3 cellular contexts compared by ENCODE assay signal in the genomic region with DNA sequence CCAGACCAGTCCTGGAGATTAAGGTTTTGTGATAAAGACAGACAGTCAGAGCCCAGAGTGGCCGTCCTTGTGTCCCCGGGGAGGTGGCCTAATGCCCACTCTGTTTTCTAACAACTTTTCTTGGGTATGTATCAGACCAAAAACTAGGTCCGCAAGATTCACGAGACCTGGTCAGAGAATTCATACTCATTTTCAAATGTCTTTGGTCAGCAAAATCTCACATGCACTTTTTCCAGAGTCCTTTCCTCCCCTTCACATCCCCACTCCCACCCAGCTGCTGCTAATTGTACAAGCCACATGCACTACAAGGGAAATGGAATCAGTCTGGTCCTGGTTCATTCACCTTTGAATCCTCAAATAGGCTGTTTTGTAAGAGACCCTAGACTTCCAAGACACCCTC.
TF ChIP-seq lines count a peak whose summit lies in the region.

No MANE protein-coding gene starts in this region.

TF ChIP-seq in A549, 52 proteins besides CTCF, POLR2A, EP300 and RAD21:
- TF ChIP-seq CHD4 (IDR thresholded peaks at IDR 0.05; ENCODE audit: borderline replicate concordance) (no peak), EHMT2 (IDR thresholded peaks at IDR 0.05; ENCODE audit: low read depth) (no peak), TFCP2L1 (CRISPR knock-in tag; IDR thresholded peaks at IDR 0.05) (no peak), MAFK (IDR thresholded peaks at IDR 0.05; ENCODE audit: partially characterized antibody) (peak; percentile 56)

TF ChIP-seq in IMR-90, 13 proteins besides CTCF, POLR2A, EP300 and RAD21:
- TF ChIP-seq MAFK (IDR thresholded peaks at IDR 0.05; ENCODE audit: low read depth, low read length) = peak; percentile 55
- TF ChIP-seq, protein P1, sequence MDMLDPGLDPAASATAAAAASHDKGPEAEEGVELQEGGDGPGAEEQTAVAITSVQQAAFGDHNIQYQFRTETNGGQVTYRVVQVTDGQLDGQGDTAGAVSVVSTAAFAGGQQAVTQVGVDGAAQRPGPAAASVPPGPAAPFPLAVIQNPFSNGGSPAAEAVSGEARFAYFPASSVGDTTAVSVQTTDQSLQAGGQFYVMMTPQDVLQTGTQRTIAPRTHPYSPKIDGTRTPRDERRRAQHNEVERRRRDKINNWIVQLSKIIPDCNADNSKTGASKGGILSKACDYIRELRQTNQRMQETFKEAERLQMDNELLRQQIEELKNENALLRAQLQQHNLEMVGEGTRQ (IDR thresholded peaks at IDR 0.05; ENCODE audit: low read depth, low read length) = no peak

TF ChIP-seq in K562, 482 proteins besides CTCF, POLR2A, EP300 and RAD21:
- no peak for TF ChIP-seq GTF2F1 (IDR thresholded peaks at IDR 0.05; ENCODE audit: low read depth, low read length)
- 0 out of 2 replicates have a peak, but pooled peaks have one; percentile 18 for TF ChIP-seq MAFF (IDR thresholded peaks at IDR 0.05; ENCODE audit: low read length)
- TF ChIP-seq, protein P2, sequence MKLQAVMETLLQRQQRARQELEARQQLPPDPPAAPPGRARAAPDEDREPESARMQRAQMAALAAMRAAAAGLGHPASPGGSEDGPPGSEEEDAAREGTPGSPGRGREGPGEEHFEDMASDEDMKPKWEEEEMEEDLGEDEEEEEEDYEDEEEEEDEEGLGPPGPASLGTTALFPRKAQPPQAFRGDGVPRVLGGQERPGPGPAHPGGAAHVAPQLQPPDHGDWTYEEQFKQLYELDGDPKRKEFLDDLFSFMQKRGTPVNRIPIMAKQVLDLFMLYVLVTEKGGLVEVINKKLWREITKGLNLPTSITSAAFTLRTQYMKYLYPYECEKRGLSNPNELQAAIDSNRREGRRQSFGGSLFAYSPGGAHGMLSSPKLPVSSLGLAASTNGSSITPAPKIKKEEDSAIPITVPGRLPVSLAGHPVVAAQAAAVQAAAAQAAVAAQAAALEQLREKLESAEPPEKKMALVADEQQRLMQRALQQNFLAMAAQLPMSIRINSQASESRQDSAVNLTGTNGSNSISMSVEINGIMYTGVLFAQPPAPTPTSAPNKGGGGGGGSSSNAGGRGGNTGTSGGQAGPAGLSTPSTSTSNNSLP (IDR thresholded peaks at IDR 0.05; ENCODE audit: borderline replicate concordance, low read depth, low read length) = no peak
- 0 out of 2 replicates have a peak, but pooled peaks have one; percentile 22 for TF ChIP-seq MAFG (tag; conservative IDR thresholded peaks at IDR 0.05)
- TF ChIP-seq ZNF316 (IDR thresholded peaks at IDR 0.05) = peak; percentile 52
- peak; percentile 16; the same call in 1 of the 2 replicates for TF ChIP-seq C11orf30 (IDR thresholded peaks at IDR 0.05; ENCODE audit: low read depth)
TF ChIP-seq in K562: peak in this region for 4.
